Comparison of ENCODE assay signal across 25 cellular contexts in the genomic region with DNA sequence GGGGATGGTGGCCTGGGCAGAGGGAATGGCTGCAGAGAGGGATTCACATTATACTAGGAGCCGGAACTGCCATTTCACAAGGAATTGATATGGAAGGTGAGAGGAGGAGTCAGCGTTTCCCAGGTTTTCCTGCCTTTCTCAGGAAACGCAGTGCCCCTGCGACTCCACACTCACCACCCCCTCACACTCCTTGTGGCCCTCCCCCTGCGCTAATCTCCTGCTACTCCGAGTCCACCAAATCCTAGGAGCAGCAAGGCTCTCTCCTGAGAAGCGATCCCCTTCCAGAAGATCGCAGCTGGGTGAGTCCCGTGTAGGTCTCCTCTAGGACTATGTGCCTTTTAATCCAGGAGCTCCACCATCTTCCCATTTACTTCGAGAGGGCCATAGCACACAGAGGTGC.
DNase-seq lines count a peak whose midpoint lies in the region; FAIRE-seq and TF ChIP-seq lines count a peak whose summit lies in the region.
"Had no signal": no experiment of that assay in that cellular context is flagged by ENCODE, and none has a peak within 500 bp of the region (broad histone marks: within the 10 kb centered on the region; RNA-seq: fewer than 3 reads in every experiment).

No MANE protein-coding gene starts in this region.

- TF ChIP-seq POLR2A in endothelial cell of umbilical vein (IDR thresholded peaks at IDR 0.05; ENCODE audit: low read depth, low read length) (no peak), vagina (IDR thresholded peaks at IDR 0.05) (no peak)

- H3K79me2 ChIP-seq in endothelial cell of umbilical vein (ENCODE audit: control insufficient read depth, insufficient read depth, low read length), result no peaks in the 10 kb centered on the region

- H3K4me1 Mint-ChIP-seq in nephron, result peaks cover 52% of the 10 kb centered on the region
- no peaks in the 10 kb centered on the region for H3K4me1 Mint-ChIP-seq in activated CD4-positive, alpha-beta memory T cell treated with anti-CD3 and anti-CD28 coated beads, Interleukin-2, amount 10 ng/mL, durations not matched to agents 7 days and 5 days

- H3K36me3 ChIP-seq in endothelial cell of umbilical vein (ENCODE audit: control insufficient read depth in 2 of 2, extremely low read depth in 1 of 2, insufficient read depth in 2 of 2, low read length in 2 of 2), result no peaks in the 10 kb centered on the region
- no peaks in the 10 kb centered on the region for H3K36me3 ChIP-seq in vagina

- H3K9me3 Mint-ChIP-seq in nephron, result no peaks in the 10 kb centered on the region
- no peaks in the 10 kb centered on the region for H3K9me3 Mint-ChIP-seq in activated CD4-positive, alpha-beta memory T cell treated with anti-CD3 and anti-CD28 coated beads, Interleukin-2, amount 10 ng/mL, durations not matched to agents 7 days and 5 days
- H3K9me3 Mint-ChIP-seq: CD14-positive monocyte had no signal

- no peaks in the 10 kb centered on the region for H4K20me1 ChIP-seq in endothelial cell of umbilical vein (replicated peaks; ENCODE audit: control insufficient read depth, extremely low read depth, insufficient read depth, low read length)

- peak overlapping the region in 2 of 3 experiments; percentile 12 to 44 for H3K27ac Mint-ChIP-seq in nephron
- H3K27ac Mint-ChIP-seq in activated CD4-positive, alpha-beta memory T cell treated with anti-CD3 and anti-CD28 coated beads, Interleukin-2, amount 10 ng/mL, durations not matched to agents 7 days and 5 days, result no peak overlapping the region
- H3K27ac Mint-ChIP-seq: B cell had no signal

- H3K4me3 ChIP-seq in endothelial cell of umbilical vein (replicated peaks in 1 of 3; ENCODE audit: insufficient read depth in 1 of 3, low read depth in 1 of 3, low read length in 3 of 3), result no peak overlapping the region
- H3K4me3 ChIP-seq in vagina, result no peak overlapping the region

- H3K4me1 ChIP-seq in endothelial cell of umbilical vein (ENCODE audit: control insufficient read depth, extremely low read depth, insufficient read depth, low read length), result peaks cover 54% of the 10 kb centered on the region
- peaks cover 60% of the 10 kb centered on the region for H3K4me1 ChIP-seq in vagina

- CTCF ChIA-PET in endothelial cell of umbilical vein (lab: Charles Lee), result interaction anchor here (0.9 kb wide), 1 partner anchor 115 kb away, joined by 3 read pairs; no protein-coding TSS in a partner anchor
- CTCF ChIA-PET in activated CD4-positive, alpha-beta memory T cell treated with anti-CD3 and anti-CD28 coated beads, Interleukin-2, amount 10 ng/mL, durations not matched to agents 7 days and 5 days (lab: Charles Lee), result no interaction called here

- H3K27me3 ChIP-seq in endothelial cell of umbilical vein (ENCODE audit: control insufficient read depth in 2 of 2, insufficient read depth in 2 of 2, low read length in 2 of 2) (no peaks in the 10 kb centered on the region), vagina (no peaks in the 10 kb centered on the region)

- no peak for FAIRE-seq in endothelial cell of umbilical vein (lab: Jason Lieb, UNC)
- FAIRE-seq: GM12892 had no signal

- no peak overlapping the region for H3K9ac ChIP-seq in endothelial cell of umbilical vein (replicated peaks; ENCODE audit: extremely low read depth, insufficient read depth, low read length)

- peak overlapping the region; percentile 53 for H2AFZ ChIP-seq in endothelial cell of umbilical vein (ENCODE audit: low read depth, low read length)

- H3K4me3 Mint-ChIP-seq in nephron, result no peak overlapping the region
- no peak overlapping the region for H3K4me3 Mint-ChIP-seq in activated CD4-positive, alpha-beta memory T cell treated with anti-CD3 and anti-CD28 coated beads, Interleukin-2, amount 10 ng/mL, durations not matched to agents 7 days and 5 days
- H3K4me3 Mint-ChIP-seq: B cell, CD14-positive monocyte had no signal

- H3K27me3 Mint-ChIP-seq in nephron (ENCODE audit: low read depth), result peaks cover 9% of the 10 kb centered on the region
- no peaks in the 10 kb centered on the region for H3K27me3 Mint-ChIP-seq in activated CD4-positive, alpha-beta memory T cell treated with anti-CD3 and anti-CD28 coated beads, Interleukin-2, amount 10 ng/mL, durations not matched to agents 7 days and 5 days

- no peaks in the 10 kb centered on the region for H3K9me1 ChIP-seq in endothelial cell of umbilical vein (replicated peaks; ENCODE audit: control insufficient read depth, extremely low read depth, insufficient read depth, low read length)

- BruUV-seq in endothelial cell of umbilical vein (replicated peaks; lab: Mats Ljungman, UMichigan), result no TSS peak

- dilution Hi-C loops in endothelial cell of umbilical vein (cut with MboI; ENCODE audit: extremely low pct_ligation_motif_present, low sequenced_read_pairs), result no loop called here

- H3K36me3 Mint-ChIP-seq in nephron (ENCODE audit: low read depth), result no peaks in the 10 kb centered on the region
- no peaks in the 10 kb centered on the region for H3K36me3 Mint-ChIP-seq in activated CD4-positive, alpha-beta memory T cell treated with anti-CD3 and anti-CD28 coated beads, Interleukin-2, amount 10 ng/mL, durations not matched to agents 7 days and 5 days (ENCODE audit: low read depth)
- H3K36me3 Mint-ChIP-seq: CD14-positive monocyte had no signal

- TF ChIP-seq CTCF in endothelial cell of umbilical vein (IDR thresholded peaks at IDR 0.05; ENCODE audit: extremely low read depth in 1 of 2, insufficient read depth in 1 of 2, low read depth in 1 of 2, low read length in 2 of 2), result no peak
- TF ChIP-seq CTCF in nephron (IDR thresholded peaks at IDR 0.05; ENCODE audit: unreplicated experiment in 3 of 3), result no peak
- no peak for TF ChIP-seq CTCF in vagina (IDR thresholded peaks at IDR 0.05)

- H3K27ac ChIP-seq in endothelial cell of umbilical vein (ENCODE audit: insufficient read depth, low read depth, low read length) (peak overlapping the region; percentile 96), vagina (peak overlapping the region; percentile 11)
- H3K27ac ChIP-seq: 22Rv1, HL-60 had no signal

- H3K9me3 ChIP-seq in endothelial cell of umbilical vein (replicated peaks; ENCODE audit: control insufficient read depth, insufficient read depth, low read length) (no peaks in the 10 kb centered on the region), vagina (no peaks in the 10 kb centered on the region)

- POLR2A ChIA-PET in endothelial cell of umbilical vein (lab: Charles Lee), result no interaction called here
- POLR2A ChIA-PET in activated CD4-positive, alpha-beta memory T cell treated with anti-CD3 and anti-CD28 coated beads, Interleukin-2, amount 10 ng/mL, durations not matched to agents 7 days and 5 days (lab: Charles Lee), result no interaction called here

- H3K4me2 ChIP-seq in endothelial cell of umbilical vein (ENCODE audit: insufficient read depth, low read length), result no peak overlapping the region

- DNase-seq in NCI-H82 (lab: John Stamatoyannopoulos, UW) (peak; percentile 25), NCI-H82 treated with DMSO at 0.1 percent for 48 hours (lab: John Stamatoyannopoulos, UW; ENCODE audit: unreplicated experiment) (no peak), endothelial cell of umbilical vein (ENCODE audit: low read depth, low spot score) (no peak), vagina (ENCODE audit: extremely low spot score in 2 of 2) (no peak), NCI-H2196 (lab: John Stamatoyannopoulos, UW; ENCODE audit: unreplicated experiment) (no peak), activated gamma-delta T cell (lab: John Stamatoyannopoulos, UW) (no peak)
- DNase-seq in activated CD4-positive, alpha-beta memory T cell treated with anti-CD3 and anti-CD28 coated beads, Interleukin-2, amount 10 ng/mL, durations not matched to agents 7 days and 5 days, result no peak
- DNase-seq: Calu3; DMS79 treated with DMSO at 0.1 percent for 48 hours; NCI-H1092; NCI-H1436; NCI-H187; NCI-H2081 treated with DMSO at 0.1 percent for 48 hours; NCI-H2171; NCI-H345; NCI-H510A treated with DMSO at 0.1 percent for 48 hours; NCI-H748 treated with DMSO at 0.1 percent for 48 hours; NK-92 treated with Interleukin-12 subunit alpha and Interleukin-12 subunit beta, amount 100 ng/mL, for 24 hours; PC-3 had no signal

- intact Hi-C loops in endothelial cell of umbilical vein (cut with micrococcal nuclease), result loop anchor here (2.0 kb wide), 1 partner anchor 22 kb away; no protein-coding TSS in a partner anchor
- intact Hi-C loops in vagina (cut with DNase I), result no loop called here

TF ChIP-seq in endothelial cell of umbilical vein, 7 proteins besides CTCF, POLR2A, EP300 and RAD21:
- TF ChIP-seq, protein P1, sequence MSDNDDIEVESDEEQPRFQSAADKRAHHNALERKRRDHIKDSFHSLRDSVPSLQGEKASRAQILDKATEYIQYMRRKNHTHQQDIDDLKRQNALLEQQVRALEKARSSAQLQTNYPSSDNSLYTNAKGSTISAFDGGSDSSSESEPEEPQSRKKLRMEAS (IDR thresholded peaks at IDR 0.05; ENCODE audit: insufficient read depth, insufficient read length), result no peak
- no peak for TF ChIP-seq POLR2AphosphoS5 (IDR thresholded peaks at IDR 0.05; ENCODE audit: insufficient read depth, low read depth, low read length)
- no peak for TF ChIP-seq JUN (IDR thresholded peaks at IDR 0.05; ENCODE audit: borderline replicate concordance, insufficient read depth, insufficient read length, low read depth)
- TF ChIP-seq FOS (IDR thresholded peaks at IDR 0.05; ENCODE audit: borderline replicate concordance, insufficient read depth, low read length), result no peak
- TF ChIP-seq MYC (IDR thresholded peaks at IDR 0.05; ENCODE audit: low read depth, low read length), result no peak
- TF ChIP-seq GATA2 (IDR thresholded peaks at IDR 0.05; ENCODE audit: insufficient read depth, insufficient read length, low read depth, low read length), result no peak
- TF ChIP-seq EZH2 (IDR thresholded peaks at IDR 0.05; ENCODE audit: borderline replicate concordance, low read depth, low read length, severe bottlenecking), result no peak
